Comparison of ENCODE assay signal across 1 cellular context in the genomic region with DNA sequence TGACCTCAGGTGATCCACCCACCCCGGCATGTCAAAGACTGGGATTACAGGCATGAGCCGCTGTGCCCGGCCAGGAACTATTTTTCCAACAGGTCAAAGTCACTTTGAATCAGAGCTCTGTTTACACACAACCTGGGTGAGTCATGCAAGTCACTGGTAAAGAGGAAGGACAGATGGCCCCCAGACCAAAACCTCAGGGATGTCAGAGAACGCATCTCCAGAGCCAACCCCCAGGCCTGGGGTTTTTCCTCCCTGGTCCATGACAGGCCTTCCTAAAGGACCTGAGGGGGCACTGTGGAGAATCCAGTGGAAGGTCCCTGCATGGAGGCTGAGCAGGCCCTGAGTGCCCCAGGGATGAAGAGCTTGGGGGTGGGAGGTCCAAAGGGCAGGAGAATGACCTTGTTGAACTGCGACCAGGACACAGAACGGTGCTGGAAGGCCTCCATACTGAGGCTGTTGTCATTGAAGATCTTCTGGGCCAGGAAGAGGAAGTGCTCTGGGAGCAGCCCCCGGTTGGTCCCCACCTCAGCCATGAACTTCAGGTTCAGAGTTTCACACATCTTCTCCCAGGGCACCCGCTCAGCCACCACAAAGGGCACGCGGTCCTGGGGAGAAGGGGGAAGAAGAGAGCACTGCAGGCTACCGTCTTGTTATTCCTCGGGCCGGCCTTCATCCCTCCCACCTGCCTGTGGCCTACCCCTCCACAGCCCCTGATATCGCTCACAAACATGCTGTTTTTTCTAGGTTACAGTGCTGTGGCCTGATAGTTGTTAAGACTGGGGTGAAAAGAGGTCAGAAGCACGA.
TF ChIP-seq lines count a peak whose summit lies in the region.

No MANE protein-coding gene starts in this region.

TF ChIP-seq in SK-N-SH, 30 proteins besides CTCF, POLR2A, EP300 and RAD21:
- TF ChIP-seq TCF12 (IDR thresholded peaks at IDR 0.05) (no peak; the same call in 1 of the 2 replicates), RCOR1 (IDR thresholded peaks at IDR 0.05; ENCODE audit: low read length) (no peak), RFX5 (IDR thresholded peaks at IDR 0.05; ENCODE audit: low read length) (no peak), IRF3 (IDR thresholded peaks at IDR 0.05; ENCODE audit: low read depth, low read length) (no peak), SMC3 (IDR thresholded peaks at IDR 0.05; ENCODE audit: low read depth, low read length) (no peak), MAX (IDR thresholded peaks at IDR 0.05; ENCODE audit: low read depth) (no peak), MXI1 (IDR thresholded peaks at IDR 0.05; ENCODE audit: low read depth, low read length) (no peak), MEF2A (IDR thresholded peaks at IDR 0.05; ENCODE audit: borderline replicate concordance, low read depth) (no peak), FOSL2 (IDR thresholded peaks at IDR 0.05; ENCODE audit: borderline replicate concordance, low read depth) (no peak)
- TF ChIP-seq, protein P1, sequence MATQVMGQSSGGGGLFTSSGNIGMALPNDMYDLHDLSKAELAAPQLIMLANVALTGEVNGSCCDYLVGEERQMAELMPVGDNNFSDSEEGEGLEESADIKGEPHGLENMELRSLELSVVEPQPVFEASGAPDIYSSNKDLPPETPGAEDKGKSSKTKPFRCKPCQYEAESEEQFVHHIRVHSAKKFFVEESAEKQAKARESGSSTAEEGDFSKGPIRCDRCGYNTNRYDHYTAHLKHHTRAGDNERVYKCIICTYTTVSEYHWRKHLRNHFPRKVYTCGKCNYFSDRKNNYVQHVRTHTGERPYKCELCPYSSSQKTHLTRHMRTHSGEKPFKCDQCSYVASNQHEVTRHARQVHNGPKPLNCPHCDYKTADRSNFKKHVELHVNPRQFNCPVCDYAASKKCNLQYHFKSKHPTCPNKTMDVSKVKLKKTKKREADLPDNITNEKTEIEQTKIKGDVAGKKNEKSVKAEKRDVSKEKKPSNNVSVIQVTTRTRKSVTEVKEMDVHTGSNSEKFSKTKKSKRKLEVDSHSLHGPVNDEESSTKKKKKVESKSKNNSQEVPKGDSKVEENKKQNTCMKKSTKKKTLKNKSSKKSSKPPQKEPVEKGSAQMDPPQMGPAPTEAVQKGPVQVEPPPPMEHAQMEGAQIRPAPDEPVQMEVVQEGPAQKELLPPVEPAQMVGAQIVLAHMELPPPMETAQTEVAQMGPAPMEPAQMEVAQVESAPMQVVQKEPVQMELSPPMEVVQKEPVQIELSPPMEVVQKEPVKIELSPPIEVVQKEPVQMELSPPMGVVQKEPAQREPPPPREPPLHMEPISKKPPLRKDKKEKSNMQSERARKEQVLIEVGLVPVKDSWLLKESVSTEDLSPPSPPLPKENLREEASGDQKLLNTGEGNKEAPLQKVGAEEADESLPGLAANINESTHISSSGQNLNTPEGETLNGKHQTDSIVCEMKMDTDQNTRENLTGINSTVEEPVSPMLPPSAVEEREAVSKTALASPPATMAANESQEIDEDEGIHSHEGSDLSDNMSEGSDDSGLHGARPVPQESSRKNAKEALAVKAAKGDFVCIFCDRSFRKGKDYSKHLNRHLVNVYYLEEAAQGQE (IDR thresholded peaks at IDR 0.05; ENCODE audit: low read depth, low read length), result no peak
